ENCODE assay signal across 10 cellular contexts in genomic region chr19:3554254-3555083, GRCh38. TPM values are rescaled to one million over a fixed set of nuclear protein-coding genes. Genes with fewer than 3 reads are reported as not detected.
A peak's percentile ranks its signal among the peaks of the same experiment; 100 is the strongest.
DNase-seq lines count a peak whose midpoint lies in the region; ATAC-seq and TF ChIP-seq lines count a peak whose summit lies in the region.
"Had no signal": no experiment of that assay in that cellular context is flagged by ENCODE, and none has a peak within 500 bp of the region (broad histone marks: within the 10 kb centered on the region; RNA-seq: fewer than 3 reads in every experiment).

No MANE protein-coding gene starts in this region.

- in situ Hi-C loops in mammary epithelial cell (cut with MboI; ENCODE audit: low sequenced_read_pairs in 2 of 2): no loop called here

- no peak for TF ChIP-seq CTCF in DOHH2 (IDR thresholded peaks at IDR 0.05; ENCODE audit: low read depth, low read length, poor library complexity, severe bottlenecking)
- no peak for TF ChIP-seq CTCF in Peyer's patch (IDR thresholded peaks at IDR 0.05)
- TF ChIP-seq CTCF in mammary epithelial cell (conservative IDR thresholded peaks at IDR 0.05 in 1 of 2, IDR thresholded peaks at IDR 0.05 in 1 of 2; ENCODE audit: extremely low read depth in 1 of 2, insufficient read depth in 1 of 2, low read depth in 1 of 2, low read length in 2 of 2): no peak
- TF ChIP-seq CTCF in osteoblast (IDR thresholded peaks at IDR 0.05; ENCODE audit: extremely low read depth, low read depth, low read length): no peak
- TF ChIP-seq CTCF in WERI-Rb-1 (IDR thresholded peaks at IDR 0.05; ENCODE audit: low read depth, low read length): no peak

- H3K4me2 ChIP-seq in DOHH2 (ENCODE audit: low read length): peak overlapping the region; percentile 95
- no peak overlapping the region for H3K4me2 ChIP-seq in mammary epithelial cell (ENCODE audit: insufficient read depth, low read depth, low read length)
- no peak overlapping the region for H3K4me2 ChIP-seq in osteoblast (ENCODE audit: insufficient read depth, low read length)

- ATAC-seq in HG02938 (IDR thresholded peaks at IDR 0.05; ENCODE audit: unreplicated experiment) (no peak), GM21717 (IDR thresholded peaks at IDR 0.05; ENCODE audit: unreplicated experiment) (no peak)

- H3K27ac ChIP-seq in DOHH2 (ENCODE audit: low read depth, low read length) (peak overlapping the region; percentile 81), Peyer's patch (peak overlapping the region; percentile 69 to 90 (median 76)), mammary epithelial cell (ENCODE audit: insufficient read depth, low read depth, low read length) (no peak overlapping the region), osteoblast (ENCODE audit: low read depth, low read length) (no peak overlapping the region), WERI-Rb-1 (no peak overlapping the region)

- DNase-seq in Peyer's patch (peak in 2 of 3 donors; percentile 66 to 71), mammary epithelial cell (no peak), osteoblast (ENCODE audit: insufficient read length, low spot score, missing footprints) (peak; percentile 86), NCI-H345 (lab: John Stamatoyannopoulos, UW) (no peak), WERI-Rb-1 (no peak)
- DNase-seq: NCI-H1092 treated with DMSO at 0.1 percent for 48 hours had no signal

- no peak overlapping the region for H3K9ac ChIP-seq in mammary epithelial cell (ENCODE audit: insufficient read depth, low read length)

- H3F3A ChIP-seq in DOHH2 (ENCODE audit: control insufficient read depth, insufficient read depth): peaks cover 17% of the 10 kb centered on the region

- no peak for TF ChIP-seq POLR2A in Peyer's patch (IDR thresholded peaks at IDR 0.05)

- CTCF ChIA-PET in mammary epithelial cell (lab: Charles Lee; ENCODE audit: low non-redundant PET): no interaction called here

- dilution Hi-C loops in mammary epithelial cell (cut with HindIII; ENCODE audit: low sequenced_read_pairs): no loop called here

- WGBS in mammary epithelial cell (ENCODE audit: low coverage, missing lambda C conversion rate): 87% methylated on average over 17 of the region's 21 CpGs

- H3K4me1 ChIP-seq in DOHH2 (ENCODE audit: control insufficient read depth, low read length) (peaks cover 57% of the 10 kb centered on the region), Peyer's patch (peaks cover 4 to 50% (median 25%) of the 10 kb centered on the region in 4 donors), mammary epithelial cell (ENCODE audit: insufficient read depth, low read length) (peaks cover 24% of the 10 kb centered on the region), osteoblast (ENCODE audit: insufficient read depth, low read length) (peaks cover 12% of the 10 kb centered on the region)

- BruUV-seq in mammary epithelial cell (replicated peaks; lab: Mats Ljungman, UMichigan): TSS peak; percentile 24

- H3K36me3 ChIP-seq in DOHH2 (ENCODE audit: control insufficient read depth, low read length) (peaks cover 11% of the 10 kb centered on the region; the same call in 1 of the 2 replicates), Peyer's patch (peaks cover 0 to 5% (median 0%) of the 10 kb centered on the region in 3 donors), mammary epithelial cell (ENCODE audit: insufficient read depth, low read length) (peaks cover 1% of the 10 kb centered on the region), osteoblast (ENCODE audit: insufficient read depth, low read length) (no peaks in the 10 kb centered on the region), WERI-Rb-1 (peaks cover 6% of the 10 kb centered on the region)

- H4K20me1 ChIP-seq in DOHH2 (ENCODE audit: control insufficient read depth, insufficient read depth, low read depth, low read length) (no peaks in the 10 kb centered on the region; the same call in 1 of the 2 replicates), mammary epithelial cell (ENCODE audit: insufficient read depth, low read length) (no peaks in the 10 kb centered on the region), osteoblast (ENCODE audit: insufficient read depth, low read length) (peaks cover 19% of the 10 kb centered on the region)

- H3K27me3 ChIP-seq in DOHH2 (ENCODE audit: control insufficient read depth, low read length): no peaks in the 10 kb centered on the region
- H3K27me3 ChIP-seq in Peyer's patch: no peaks in the 10 kb centered on the region
- no peaks in the 10 kb centered on the region for H3K27me3 ChIP-seq in mammary epithelial cell (ENCODE audit: insufficient read depth, low read length)
- no peaks in the 10 kb centered on the region for H3K27me3 ChIP-seq in osteoblast (ENCODE audit: insufficient read depth, low read length)
- no peaks in the 10 kb centered on the region for H3K27me3 ChIP-seq in WERI-Rb-1 (ENCODE audit: insufficient read depth, low read depth, severe bottlenecking)

- peaks cover 56% of the 10 kb centered on the region for H3K79me2 ChIP-seq in DOHH2 (ENCODE audit: control insufficient read depth, low read length)
- peaks cover 63% of the 10 kb centered on the region for H3K79me2 ChIP-seq in mammary epithelial cell (ENCODE audit: insufficient read depth, low read length)
- H3K79me2 ChIP-seq in osteoblast (ENCODE audit: insufficient read depth, low read length): peaks cover 49% of the 10 kb centered on the region

- H3K4me3 ChIP-seq in DOHH2 (ENCODE audit: low read length) (peak overlapping the region; percentile 51), Peyer's patch (peak overlapping the region in 1 of 4 donors; percentile 6), mammary epithelial cell (replicated peaks in 1 of 3; ENCODE audit: insufficient read depth in 1 of 3, low read depth in 2 of 3, low read length in 3 of 3) (no peak overlapping the region), osteoblast (ENCODE audit: insufficient read depth, low read length) (no peak overlapping the region), WERI-Rb-1 (ENCODE audit: low read depth, low read length) (no peak overlapping the region)

- H3K9me3 ChIP-seq in DOHH2 (ENCODE audit: control insufficient read depth, insufficient read depth, low read length) (no peaks in the 10 kb centered on the region), Peyer's patch (no peaks in the 10 kb centered on the region), mammary epithelial cell (replicated peaks; ENCODE audit: insufficient read depth, low read length) (no peaks in the 10 kb centered on the region), osteoblast (ENCODE audit: low read depth, low read length) (no peaks in the 10 kb centered on the region), WERI-Rb-1 (ENCODE audit: severe bottlenecking) (no peaks in the 10 kb centered on the region)

- H3K9me2 ChIP-seq in DOHH2 (replicated peaks; ENCODE audit: control insufficient read depth, low read length): no peaks in the 10 kb centered on the region

- H2AFZ ChIP-seq in mammary epithelial cell (ENCODE audit: low read depth, low read length): no peak overlapping the region
- H2AFZ ChIP-seq in osteoblast (ENCODE audit: low read length): no peak overlapping the region

- intact Hi-C loops in mammary epithelial cell (cut with micrococcal nuclease): no loop called here

RNA-seq across cellular contexts. Expression of gene MFSD12, which starts 2.9 kb away (rescaled TPM):
- total RNA-seq in Peyer's patch (100 to 1,000 TPM in 2 of 4 donors, 10 to 100 TPM in 2; 76.5 to 146 (median 104) TPM), mammary epithelial cell (100 to 1,000 TPM; 113 to 267 TPM), osteoblast (92.5 and 104 TPM in 2 replicates)
- polyA plus RNA-seq in mammary epithelial cell: 61.6 TPM
- polyA minus RNA-seq in mammary epithelial cell: 72.3 TPM

RNA-seq across cellular contexts. Expression of gene TEKTIP1, which starts 15.5 kb away (rescaled TPM):
- total RNA-seq in Peyer's patch (10 to 100 TPM in 1 of 4 donors, 1 to 10 TPM in 2, not detected in 1; 1.8 to 11.1 (median 2.4) TPM), mammary epithelial cell (1 to 10 TPM in 1 of 2 donors, not detected in 1; 1.9 TPM), osteoblast (not detected in 2 replicates)
- not detected for polyA plus RNA-seq in mammary epithelial cell
- not detected for polyA minus RNA-seq in mammary epithelial cell
- total RNA-seq: fibroblast of lung had no signal
- polyA plus RNA-seq: fibroblast of lung had no signal

RNA-seq across cellular contexts. Expression of gene HMG20B, which starts 18.3 kb away (rescaled TPM):
- total RNA-seq in Peyer's patch: 100 to 1,000 TPM in 2 of 4 donors, 10 to 100 TPM in 2; 70.4 to 236 (median 117) TPM
- 100 to 1,000 TPM in 1 of 2 donors, 10 to 100 TPM in 1; 95.7 to 162 TPM for total RNA-seq in mammary epithelial cell
- polyA plus RNA-seq in mammary epithelial cell: 51.6 TPM
- polyA minus RNA-seq in mammary epithelial cell: 13.5 TPM
- 57.2 and 65.9 TPM in 2 replicates for total RNA-seq in osteoblast

RNA-seq across cellular contexts. Expression of gene GIPC3, which starts 30.8 kb away (rescaled TPM):
- total RNA-seq in Peyer's patch: 1 to 10 TPM in 2 of 4 donors, under 1 TPM in 2; 0.13 to 5.8 (median 0.70) TPM
- total RNA-seq in mammary epithelial cell: not detected
- polyA plus RNA-seq in mammary epithelial cell: 0.01 TPM
- not detected for polyA minus RNA-seq in mammary epithelial cell
- under 0.01 TPM in 1 of 2 replicates, not detected in the other for total RNA-seq in osteoblast

RNA-seq across cellular contexts. Expression of gene FZR1, which starts 48.4 kb away (rescaled TPM):
- 10 to 100 TPM; 24.8 to 75.1 (median 38.7) TPM for total RNA-seq in Peyer's patch
- 10 to 100 TPM; 49.8 to 55.0 TPM for total RNA-seq in mammary epithelial cell
- 35.3 TPM for polyA plus RNA-seq in mammary epithelial cell
- polyA minus RNA-seq in mammary epithelial cell: 46.5 TPM
- total RNA-seq in osteoblast: 36.6 and 39.5 TPM in 2 replicates

Comparison
In these comparisons a context has a peak if more than half of its experiments do, and no peak if none do; other contexts are left out.
1. H3K27ac ChIP-seq: peak in DOHH2 (single experiment) and Peyer's patch (4 of 4); none in mammary epithelial cell (single experiment), osteoblast (single experiment) and WERI-Rb-1 (single experiment).
2. DNase-seq: peak in Peyer's patch (2 of 3) and osteoblast (single experiment); none in mammary epithelial cell (single experiment), NCI-H345 (single experiment) and WERI-Rb-1 (single experiment).